ENCODE assay signal across 19 cellular contexts in genomic region chr18:73679941-73680700, GRCh38.
DNase-seq lines count a peak whose midpoint lies in the region; ATAC-seq, FAIRE-seq and TF ChIP-seq lines count a peak whose summit lies in the region.
"Had no signal": no experiment of that assay in that cellular context is flagged by ENCODE, and none has a peak within 500 bp of the region (broad histone marks: within the 10 kb centered on the region; RNA-seq: fewer than 3 reads in every experiment).

No MANE protein-coding gene starts in this region.

- no peaks in the 10 kb centered on the region for H4K20me1 ChIP-seq in GM12878 (ENCODE audit: control insufficient read depth, insufficient read depth)

- FAIRE-seq in GM12878 (lab: Jason Lieb, UNC): no peak

- 16% methylated on average over 8 of the region's 8 CpGs for WGBS in GM12878 (ENCODE audit: insufficient coverage, insufficient replicate concordance, low lambda C conversion rate, missing lambda C conversion rate)

- no peaks in the 10 kb centered on the region for H3K27me3 ChIP-seq in GM12878 (replicated peaks in 1 of 2; ENCODE audit: control insufficient read depth in 2 of 2, insufficient read depth in 2 of 2, low read length in 1 of 2)
- H3K27me3 ChIP-seq: BE2C, ovary, SJSA1 had no signal

- no peaks in the 10 kb centered on the region for H3K79me2 ChIP-seq in GM12878 (ENCODE audit: control insufficient read depth, insufficient read depth, low read length)

- TF ChIP-seq POLR2A in NB4 (IDR thresholded peaks at IDR 0.05; ENCODE audit: extremely low read depth, insufficient read length) (no peak), GM12878 (IDR thresholded peaks at IDR 0.05; ENCODE audit: low read depth, low read length) (no peak)

- TF ChIP-seq EP300 in GM12878 (IDR thresholded peaks at IDR 0.05; ENCODE audit: borderline replicate concordance in 1 of 2, control insufficient read depth in 1 of 2, low read depth in 2 of 2, low read length in 2 of 2): no peak

- no peak for TF ChIP-seq CTCF in NB4 (IDR thresholded peaks at IDR 0.05; ENCODE audit: low read depth, low read length)
- TF ChIP-seq CTCF in GM12878 (IDR thresholded peaks at IDR 0.05 in 2 of 3, conservative IDR thresholded peaks at IDR 0.05 in 1 of 3; ENCODE audit: control insufficient read depth in 2 of 3, extremely low read depth in 1 of 3, insufficient read depth in 1 of 3, low read depth in 3 of 3, low read length in 3 of 3): no peak

- no peaks in the 10 kb centered on the region for H3K9me3 ChIP-seq in GM12878 (replicated peaks; ENCODE audit: control insufficient read depth, insufficient read depth, low read length)
- H3K9me3 ChIP-seq: BE2C, ovary, SJSA1, thoracic aorta had no signal

- intact Hi-C loops in GM12878 (cut with micrococcal nuclease; ENCODE audit: unreplicated experiment): no loop called here

- no peak overlapping the region for H2AFZ ChIP-seq in GM12878 (ENCODE audit: control insufficient read depth, low read depth, low read length)

- no peak overlapping the region for H3K27ac ChIP-seq in GM12878 (ENCODE audit: control insufficient read depth, insufficient read depth)
- H3K27ac ChIP-seq: ovary, SJSA1, skin epidermis, thoracic aorta had no signal

- no peaks in the 10 kb centered on the region for H3K4me1 ChIP-seq in GM12878 (ENCODE audit: control insufficient read depth, insufficient read depth, low read length)
- H3K4me1 ChIP-seq: BE2C, SJSA1 had no signal

- SMC1A ChIA-PET in GM12878 (lab: Charles Lee; ENCODE audit: uncharacterized antibody, unreplicated experiment): no interaction called here

- CTCF ChIA-PET in GM12878 (lab: Yijun Ruan, JAX): no interaction called here

- RAD21 ChIA-PET in GM12878 (lab: Charles Lee; ENCODE audit: unreplicated experiment): no interaction called here

- DNase-seq in NB4 (ENCODE audit: low read depth): peak; percentile 2
- no peak for DNase-seq in GM12878 (ENCODE audit: low read depth, low spot score)
- peak; percentile 80 for DNase-seq in left kidney (ENCODE audit: low read depth, low spot score)
- no peak for DNase-seq in NCI-H1930 (lab: John Stamatoyannopoulos, UW)
- no peak for DNase-seq in NCI-H524 treated with DMSO at 0.1 percent for 48 hours (lab: John Stamatoyannopoulos, UW)
- DNase-seq: activated CD4-positive, alpha-beta T cell treated with anti-CD3 and anti-CD28 coated beads, Interleukin-2, amount 50 U/mL, for 1 hour; activated T-cell treated with anti-CD3 and anti-CD28 coated beads, Interleukin-2, amount 50 U/mL, for 24 hours; BE2C; effector memory CD8-positive, alpha-beta T cell; NCI-H1436; NCI-H345; ovary; stimulated activated CD4-positive, alpha-beta T cell treated with anti-CD3 and anti-CD28 coated beads, Interleukin-4, amount 100 ng/mL, for 4 hours; T-helper 9 cell had no signal

- H3K4me3 ChIP-seq in NB4 (ENCODE audit: low read depth, low read length): no peak overlapping the region
- H3K4me3 ChIP-seq in GM12878: no peak overlapping the region
- H3K4me3 ChIP-seq: ovary, SJSA1, skin epidermis, thoracic aorta had no signal

- in situ Hi-C loops in GM12878 (cut with MboI): no loop called here

- ATAC-seq in GM21390 (IDR thresholded peaks at IDR 0.05; ENCODE audit: unreplicated experiment) (peak; percentile 42), GM12878 (no peak), HG02759 (IDR thresholded peaks at IDR 0.05; ENCODE audit: unreplicated experiment) (no peak)
- ATAC-seq: effector memory CD8-positive, alpha-beta T cell had no signal

- no peak for TF ChIP-seq RAD21 in GM12878 (IDR thresholded peaks at IDR 0.05; ENCODE audit: insufficient read depth, low read depth, low read length)

- no peak overlapping the region for H3K9ac ChIP-seq in GM12878 (ENCODE audit: control insufficient read depth, insufficient read depth, low read length)

- H3K4me2 ChIP-seq in GM12878 (ENCODE audit: control insufficient read depth, insufficient read depth): no peak overlapping the region

- POLR2A ChIA-PET in GM12878 (lab: Charles Lee): no interaction called here

- no peaks in the 10 kb centered on the region for H3K36me3 ChIP-seq in GM12878 (ENCODE audit: control insufficient read depth in 2 of 2, insufficient read depth in 2 of 2, low read length in 1 of 2)
- H3K36me3 ChIP-seq: BE2C, ovary, thoracic aorta had no signal

- no TSS peak for BruUV-seq in GM12878 (replicated peaks; lab: Mats Ljungman, UMichigan)

TF ChIP-seq in GM12878, 131 proteins besides CTCF, POLR2A, EP300 and RAD21:
- TF ChIP-seq MEF2A (IDR thresholded peaks at IDR 0.05; ENCODE audit: insufficient read depth, low read depth, low read length): no peak
- no peak for TF ChIP-seq SIN3A (IDR thresholded peaks at IDR 0.05; ENCODE audit: low read depth, low read length)
- no peak for TF ChIP-seq POLR2AphosphoS5 (IDR thresholded peaks at IDR 0.05; ENCODE audit: low read length)
- TF ChIP-seq SRF (IDR thresholded peaks at IDR 0.05; ENCODE audit: low read depth in 2 of 2, low read length in 2 of 2): no peak
- TF ChIP-seq CBFB (IDR thresholded peaks at IDR 0.05; ENCODE audit: low read depth): peak; percentile 46; the same call in 1 of the 2 replicates
- TF ChIP-seq RELB (IDR thresholded peaks at IDR 0.05; ENCODE audit: low read depth): no peak
- no peak for TF ChIP-seq ZNF217 (IDR thresholded peaks at IDR 0.05)
- 0 out of 2 replicates have a peak, but pooled peaks have one; percentile 41 for TF ChIP-seq FOXM1 (IDR thresholded peaks at IDR 0.05; ENCODE audit: low read depth, low read length)
- TF ChIP-seq ZBTB4 (CRISPR knock-in tag; IDR thresholded peaks at IDR 0.05): no peak
- TF ChIP-seq NFIC (IDR thresholded peaks at IDR 0.05; ENCODE audit: low read depth, low read length): peak; percentile 74
- no peak for TF ChIP-seq HDAC6 (IDR thresholded peaks at IDR 0.05; ENCODE audit: unreplicated experiment)
- no peak for TF ChIP-seq CEBPB (IDR thresholded peaks at IDR 0.05; ENCODE audit: borderline replicate concordance in 1 of 2, low read depth in 2 of 2, low read length in 2 of 2)
- peak; percentile 44 for TF ChIP-seq JUNB (IDR thresholded peaks at IDR 0.05)
- TF ChIP-seq EED (IDR thresholded peaks at IDR 0.05; ENCODE audit: low read depth): peak; percentile 48; the same call in 1 of the 2 replicates
- no peak for TF ChIP-seq NR2F1 (conservative IDR thresholded peaks at IDR 0.05)
- no peak for TF ChIP-seq MTA3 (IDR thresholded peaks at IDR 0.05; ENCODE audit: borderline replicate concordance, low read length)
- TF ChIP-seq LARP7 (IDR thresholded peaks at IDR 0.05): no peak
- TF ChIP-seq RUNX3 (IDR thresholded peaks at IDR 0.05; ENCODE audit: low read length): peak; percentile 92
- no peak for TF ChIP-seq KAT2A (conservative IDR thresholded peaks at IDR 0.05; ENCODE audit: control insufficient read depth, low read depth, low read length)

Comparison
In these comparisons a context has a peak if more than half of its experiments do, and no peak if none do; other contexts are left out.
1. DNase-seq: peak in NB4 (single experiment) and left kidney (single experiment); none in GM12878 (single experiment), NCI-H1930 (0 of 2) and NCI-H524 treated with DMSO at 0.1 percent for 48 hours (single experiment).